1 cellular context compared by ENCODE assay signal in the genomic region with DNA sequence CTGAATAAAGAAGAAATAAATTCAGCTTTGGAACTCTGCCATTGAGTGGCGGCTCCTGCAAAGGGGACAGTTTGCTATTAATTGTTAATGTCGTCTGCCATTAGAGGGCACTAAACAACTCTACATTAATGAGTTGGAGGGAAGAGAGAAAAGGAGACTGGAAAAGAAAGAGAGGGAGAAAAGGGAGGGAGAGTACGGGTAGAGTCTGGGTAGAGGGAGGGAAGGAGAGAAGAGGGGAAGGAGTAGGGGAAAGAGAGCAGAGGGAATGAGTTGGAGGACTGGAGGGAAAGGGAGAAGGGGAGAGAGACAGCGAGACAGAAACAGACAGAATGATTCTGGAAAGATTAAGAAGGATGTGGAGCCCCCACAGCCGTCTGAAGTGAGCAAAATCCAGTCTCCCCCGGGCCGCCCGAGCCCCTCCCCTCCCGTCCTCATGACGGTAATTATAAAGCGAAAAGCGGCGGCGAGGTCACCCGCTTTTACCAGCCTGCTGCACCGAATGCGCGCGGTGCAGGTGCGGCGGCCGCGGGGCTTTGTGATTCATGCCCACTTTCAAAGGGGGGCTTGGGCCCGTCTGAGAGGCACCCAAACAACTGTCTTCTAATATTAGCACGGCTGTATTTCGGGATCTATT.
TF ChIP-seq lines count a peak whose summit lies in the region.

No MANE protein-coding gene starts in this region.

TF ChIP-seq in K562, 482 proteins besides CTCF, POLR2A, EP300 and RAD21 (continued from another document):
- no peak for TF ChIP-seq GABPA (tag; conservative IDR thresholded peaks at IDR 0.05; ENCODE audit: low read depth)
- TF ChIP-seq FOXJ2 (tag; IDR thresholded peaks at IDR 0.05): no peak
- no peak for TF ChIP-seq ZNF445 (CRISPR knock-in tag; IDR thresholded peaks at IDR 0.05; ENCODE audit: low read depth)
- TF ChIP-seq, protein P1, sequence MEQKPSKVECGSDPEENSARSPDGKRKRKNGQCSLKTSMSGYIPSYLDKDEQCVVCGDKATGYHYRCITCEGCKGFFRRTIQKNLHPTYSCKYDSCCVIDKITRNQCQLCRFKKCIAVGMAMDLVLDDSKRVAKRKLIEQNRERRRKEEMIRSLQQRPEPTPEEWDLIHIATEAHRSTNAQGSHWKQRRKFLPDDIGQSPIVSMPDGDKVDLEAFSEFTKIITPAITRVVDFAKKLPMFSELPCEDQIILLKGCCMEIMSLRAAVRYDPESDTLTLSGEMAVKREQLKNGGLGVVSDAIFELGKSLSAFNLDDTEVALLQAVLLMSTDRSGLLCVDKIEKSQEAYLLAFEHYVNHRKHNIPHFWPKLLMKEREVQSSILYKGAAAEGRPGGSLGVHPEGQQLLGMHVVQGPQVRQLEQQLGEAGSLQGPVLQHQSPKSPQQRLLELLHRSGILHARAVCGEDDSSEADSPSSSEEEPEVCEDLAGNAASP (IDR thresholded peaks at IDR 0.05): no peak
- no peak for TF ChIP-seq ZNF274 (IDR thresholded peaks at IDR 0.05; ENCODE audit: borderline replicate concordance, low read depth, low read length)
- peak; percentile 85; the same call in 1 of the 2 replicates for TF ChIP-seq THRB (CRISPR knock-in tag; conservative IDR thresholded peaks at IDR 0.05)
- no peak for TF ChIP-seq SMARCB1 (IDR thresholded peaks at IDR 0.05; ENCODE audit: insufficient read length, low read depth)
- TF ChIP-seq, protein P2, sequence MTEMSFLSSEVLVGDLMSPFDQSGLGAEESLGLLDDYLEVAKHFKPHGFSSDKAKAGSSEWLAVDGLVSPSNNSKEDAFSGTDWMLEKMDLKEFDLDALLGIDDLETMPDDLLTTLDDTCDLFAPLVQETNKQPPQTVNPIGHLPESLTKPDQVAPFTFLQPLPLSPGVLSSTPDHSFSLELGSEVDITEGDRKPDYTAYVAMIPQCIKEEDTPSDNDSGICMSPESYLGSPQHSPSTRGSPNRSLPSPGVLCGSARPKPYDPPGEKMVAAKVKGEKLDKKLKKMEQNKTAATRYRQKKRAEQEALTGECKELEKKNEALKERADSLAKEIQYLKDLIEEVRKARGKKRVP (CRISPR knock-in tag; IDR thresholded peaks at IDR 0.05): no peak
- TF ChIP-seq ETV1 (tag; conservative IDR thresholded peaks at IDR 0.05; ENCODE audit: low read depth): no peak
- peak; percentile 76 for TF ChIP-seq ARID2 (IDR thresholded peaks at IDR 0.05)
- TF ChIP-seq, protein P3, sequence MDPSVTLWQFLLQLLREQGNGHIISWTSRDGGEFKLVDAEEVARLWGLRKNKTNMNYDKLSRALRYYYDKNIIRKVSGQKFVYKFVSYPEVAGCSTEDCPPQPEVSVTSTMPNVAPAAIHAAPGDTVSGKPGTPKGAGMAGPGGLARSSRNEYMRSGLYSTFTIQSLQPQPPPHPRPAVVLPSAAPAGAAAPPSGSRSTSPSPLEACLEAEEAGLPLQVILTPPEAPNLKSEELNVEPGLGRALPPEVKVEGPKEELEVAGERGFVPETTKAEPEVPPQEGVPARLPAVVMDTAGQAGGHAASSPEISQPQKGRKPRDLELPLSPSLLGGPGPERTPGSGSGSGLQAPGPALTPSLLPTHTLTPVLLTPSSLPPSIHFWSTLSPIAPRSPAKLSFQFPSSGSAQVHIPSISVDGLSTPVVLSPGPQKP (CRISPR knock-in tag; IDR thresholded peaks at IDR 0.05): no peak
- TF ChIP-seq ZFP30 (CRISPR knock-in tag; IDR thresholded peaks at IDR 0.05; ENCODE audit: borderline replicate concordance): no peak
- TF ChIP-seq UBTF (IDR thresholded peaks at IDR 0.05; ENCODE audit: borderline replicate concordance in 1 of 2, low read depth in 2 of 2, low read length in 2 of 2): no peak
- no peak for TF ChIP-seq ZKSCAN8 (CRISPR knock-in tag; IDR thresholded peaks at IDR 0.05)
